14 cellular contexts compared by ENCODE assay signal in genomic region chr22:30268331-30268730, GRCh38. TPM values are rescaled to one million over a fixed set of nuclear protein-coding genes. Genes with fewer than 3 reads are reported as not detected.
DNase-seq lines count a peak whose midpoint lies in the region; ATAC-seq and TF ChIP-seq lines count a peak whose summit lies in the region.
"Had no signal": no experiment of that assay in that cellular context is flagged by ENCODE, and none has a peak within 500 bp of the region (broad histone marks: within the 10 kb centered on the region; RNA-seq: fewer than 3 reads in every experiment).

No MANE protein-coding gene starts in this region.

- H3K9me3 Mint-ChIP-seq in CD14-positive monocyte: peaks cover 0 to 7% (median 0%) of the 10 kb centered on the region in 7 donors
- H3K9me3 Mint-ChIP-seq in CD8-positive, alpha-beta T cell: no peaks in the 10 kb centered on the region
- no peaks in the 10 kb centered on the region for H3K9me3 Mint-ChIP-seq in activated naive CD4-positive, alpha-beta T cell treated with anti-CD3 and anti-CD28 coated beads, Interleukin-2, amount 50 U/mL, for 72 hours
- no peaks in the 10 kb centered on the region for H3K9me3 Mint-ChIP-seq in natural killer cell
- H3K9me3 Mint-ChIP-seq in osteocyte (ENCODE audit: unreplicated experiment): no peaks in the 10 kb centered on the region

- peak overlapping the region; percentile 69 to 94 for H3K4me3 Mint-ChIP-seq in CD14-positive monocyte
- peak overlapping the region; percentile 54 for H3K4me3 Mint-ChIP-seq in CD8-positive, alpha-beta T cell
- peak overlapping the region; percentile 62 for H3K4me3 Mint-ChIP-seq in natural killer cell
- H3K4me3 Mint-ChIP-seq in osteocyte (ENCODE audit: unreplicated experiment): no peak overlapping the region

- DNase-seq in CD14-positive monocyte (ENCODE audit: low spot score) (no peak), natural killer cell (no peak), osteocyte (ENCODE audit: extremely low spot score, unreplicated experiment) (no peak)
- no peak for DNase-seq in CD8-positive, alpha-beta T cell
- no peak for DNase-seq in activated naive CD4-positive, alpha-beta T cell treated with anti-CD3 and anti-CD28 coated beads, Interleukin-2, amount 50 U/mL, for 72 hours (ENCODE audit: low spot score in 2 of 2)
- DNase-seq in stimulated activated CD4-positive, alpha-beta T cell treated with anti-CD3 and anti-CD28 coated beads, Interleukin-15, amount 100 ng/mL, for 24 hours: no peak
- DNase-seq: heart left ventricle, MM.1S, NCI-H187 treated with DMSO at 0.1 percent for 48 hours, testis had no signal

- no peak for TF ChIP-seq CTCF in CD14-positive monocyte (IDR thresholded peaks at IDR 0.05)
- TF ChIP-seq CTCF in CD8-positive, alpha-beta T cell (IDR thresholded peaks at IDR 0.05): no peak
- TF ChIP-seq CTCF in natural killer cell (IDR thresholded peaks at IDR 0.05): no peak
- no peak for TF ChIP-seq CTCF in osteocyte (IDR thresholded peaks at IDR 0.05)

- intact Hi-C loops in CD14-positive monocyte (cut with micrococcal nuclease) (loop anchor here in 1 of 2 donors (5.0 kb wide), 1 partner anchor 56 kb away; no protein-coding TSS in a partner anchor), natural killer cell (cut with micrococcal nuclease) (loop anchor here (5.0 kb wide), 1 partner anchor 1024 kb away; the partner anchor contains the start of gene PIK3IP1)
- intact Hi-C loops in CD8-positive, alpha-beta T cell (cut with DNase I, micrococcal nuclease): loop anchor here in 1 of 2 experiments (10.0 kb wide), 1 partner anchor 326 kb away; the partner anchor contains the start of gene PES1

- no peak for ATAC-seq in CD8-positive, alpha-beta T cell
- no peak for ATAC-seq in activated naive CD4-positive, alpha-beta T cell treated with anti-CD3 and anti-CD28 coated beads, Interleukin-2, amount 50 U/mL, for 72 hours
- no peak for ATAC-seq in natural killer cell
- no peak for ATAC-seq in HG03457 (IDR thresholded peaks at IDR 0.05; ENCODE audit: unreplicated experiment)

- no peak overlapping the region for H3K4me3 ChIP-seq in CD8-positive, alpha-beta T cell (ENCODE audit: low read depth, low read length)
- H3K4me3 ChIP-seq: right lobe of liver, testis had no signal

- no peaks in the 10 kb centered on the region for H3K27me3 ChIP-seq in CD8-positive, alpha-beta T cell (ENCODE audit: insufficient read depth, low read length)
- H3K27me3 ChIP-seq: right lobe of liver, testis had no signal

- no peaks in the 10 kb centered on the region for H3K9me3 ChIP-seq in CD8-positive, alpha-beta T cell (ENCODE audit: low read length)
- H3K9me3 ChIP-seq: heart left ventricle, right lobe of liver, testis had no signal

- peaks cover 31 to 36% of the 10 kb centered on the region in 2 donors for H3K36me3 Mint-ChIP-seq in CD14-positive monocyte
- H3K36me3 Mint-ChIP-seq in CD8-positive, alpha-beta T cell: peaks cover 29% of the 10 kb centered on the region
- peaks cover 19 to 60% of the 10 kb centered on the region in 2 donors for H3K36me3 Mint-ChIP-seq in activated naive CD4-positive, alpha-beta T cell treated with anti-CD3 and anti-CD28 coated beads, Interleukin-2, amount 50 U/mL, for 72 hours
- no peaks in the 10 kb centered on the region for H3K36me3 Mint-ChIP-seq in natural killer cell
- no peaks in the 10 kb centered on the region for H3K36me3 Mint-ChIP-seq in osteocyte (ENCODE audit: unreplicated experiment)

- POLR2A ChIA-PET in CD8-positive, alpha-beta T cell (lab: Charles Lee): no interaction called here

- H3K36me3 ChIP-seq in CD8-positive, alpha-beta T cell (ENCODE audit: insufficient read depth, low read length): no peaks in the 10 kb centered on the region
- H3K36me3 ChIP-seq: heart left ventricle, right lobe of liver had no signal

- H3K27ac Mint-ChIP-seq in CD14-positive monocyte: peak overlapping the region; percentile 96 to 99 (median 99)
- peak overlapping the region; percentile 99 for H3K27ac Mint-ChIP-seq in CD8-positive, alpha-beta T cell
- peak overlapping the region; percentile 78 to 98 for H3K27ac Mint-ChIP-seq in activated naive CD4-positive, alpha-beta T cell treated with anti-CD3 and anti-CD28 coated beads, Interleukin-2, amount 50 U/mL, for 72 hours
- H3K27ac Mint-ChIP-seq in natural killer cell: peak overlapping the region; percentile 97 to 99
- H3K27ac Mint-ChIP-seq in osteocyte (ENCODE audit: unreplicated experiment): no peak overlapping the region

- CTCF ChIA-PET in CD8-positive, alpha-beta T cell (lab: Charles Lee): interaction anchor here (0.6 to 1.1 kb wide), 3 partner anchors 119 to 162 kb away, joined by 3 read pairs; partner anchors contain the start of gene RNF215

- peak overlapping the region; percentile 94 for H3K27ac ChIP-seq in CD8-positive, alpha-beta T cell (ENCODE audit: low read depth, low read length)
- H3K27ac ChIP-seq: testis had no signal

- H3K4me1 Mint-ChIP-seq in CD14-positive monocyte (peaks cover 88% of the 10 kb centered on the region), natural killer cell (peaks cover 31 to 57% of the 10 kb centered on the region in 2 donors), osteocyte (ENCODE audit: unreplicated experiment) (peaks cover under 1% of the 10 kb centered on the region)
- peaks cover 33% of the 10 kb centered on the region for H3K4me1 Mint-ChIP-seq in CD8-positive, alpha-beta T cell (ENCODE audit: low read depth)

- H3K27me3 Mint-ChIP-seq in CD14-positive monocyte (ENCODE audit: low read depth in 3 of 3) (peaks cover 7 to 25% (median 13%) of the 10 kb centered on the region in 3 donors), natural killer cell (ENCODE audit: low read depth in 2 of 2) (no peaks in the 10 kb centered on the region), osteocyte (ENCODE audit: unreplicated experiment) (no peaks in the 10 kb centered on the region)
- no peaks in the 10 kb centered on the region for H3K27me3 Mint-ChIP-seq in CD8-positive, alpha-beta T cell (ENCODE audit: low read depth)

- peaks cover 26% of the 10 kb centered on the region for H3K4me1 ChIP-seq in CD8-positive, alpha-beta T cell (ENCODE audit: insufficient read depth, low read length)
- H3K4me1 ChIP-seq: right lobe of liver, testis had no signal

RNA-seq across cellular contexts. Expression of gene OSM, which starts 1.7 kb away (rescaled TPM):
- 100 to 1,000 TPM in 1 of 2 donors, 10 to 100 TPM in 1; 48.0 to 146 TPM for polyA plus RNA-seq in CD14-positive monocyte
- 10 to 100 TPM; 26.1 to 26.5 TPM for total RNA-seq in CD8-positive, alpha-beta T cell
- 10 to 100 TPM; 16.1 to 40.4 TPM for total RNA-seq in activated naive CD4-positive, alpha-beta T cell treated with anti-CD3 and anti-CD28 coated beads, Interleukin-2, amount 50 U/mL, for 72 hours
- 100 to 1,000 TPM in 1 of 3 donors, 10 to 100 TPM in 2; 17.4 to 142 (median 18.1) TPM for total RNA-seq in natural killer cell
- total RNA-seq in osteocyte: not detected in 2 replicates
- total RNA-seq: bronchial epithelial cell had no signal
- polyA plus RNA-seq: BJ had no signal

RNA-seq across cellular contexts. Expression of gene CASTOR1, which starts 21.0 kb away (rescaled TPM):
- 1 to 10 TPM; 6.4 to 6.5 TPM for polyA plus RNA-seq in CD14-positive monocyte
- 10 to 100 TPM; 17.2 to 21.9 TPM for total RNA-seq in CD8-positive, alpha-beta T cell
- 1 to 10 TPM; 6.3 to 7.5 TPM for total RNA-seq in activated naive CD4-positive, alpha-beta T cell treated with anti-CD3 and anti-CD28 coated beads, Interleukin-2, amount 50 U/mL, for 72 hours
- 10 to 100 TPM in 1 of 3 donors, 1 to 10 TPM in 2; 7.0 to 11.9 (median 8.8) TPM for total RNA-seq in natural killer cell
- 11.8 and 12.2 TPM in 2 replicates for total RNA-seq in osteocyte

RNA-seq across cellular contexts. Expression of gene LIF, which starts 21.8 kb away (rescaled TPM):
- not detected for polyA plus RNA-seq in CD14-positive monocyte
- total RNA-seq in CD8-positive, alpha-beta T cell: under 1 TPM; 0.30 to 0.42 TPM
- 100 to 1,000 TPM in 1 of 2 donors, 10 to 100 TPM in 1; 68.9 to 522 TPM for total RNA-seq in activated naive CD4-positive, alpha-beta T cell treated with anti-CD3 and anti-CD28 coated beads, Interleukin-2, amount 50 U/mL, for 72 hours
- total RNA-seq in natural killer cell (1 to 10 TPM; 2.0 to 2.7 (median 2.6) TPM), osteocyte (13.7 and 15.5 TPM in 2 replicates)

RNA-seq across cellular contexts. Expression of gene TBC1D10A, which starts 58.4 kb away (rescaled TPM):
- 10 to 100 TPM; 13.4 to 21.8 TPM for polyA plus RNA-seq in CD14-positive monocyte
- 10 to 100 TPM; 77.5 to 87.3 TPM for total RNA-seq in CD8-positive, alpha-beta T cell
- total RNA-seq in activated naive CD4-positive, alpha-beta T cell treated with anti-CD3 and anti-CD28 coated beads, Interleukin-2, amount 50 U/mL, for 72 hours: 10 to 100 TPM; 27.2 to 36.9 TPM
- total RNA-seq in natural killer cell: 10 to 100 TPM; 38.9 to 48.0 (median 47.9) TPM
- total RNA-seq in osteocyte: 12.6 and 14.1 TPM in 2 replicates

Comparison
In these comparisons a context has a peak if more than half of its experiments do, and no peak if none do; other contexts are left out.
1. RNA of gene OSM, which starts 1.7 kb away (total RNA-seq): 16.1 to 40.4 TPM in activated naive CD4-positive, alpha-beta T cell treated with anti-CD3 and anti-CD28 coated beads, Interleukin-2, amount 50 U/mL, for 72 hours, 26.1 to 26.5 TPM in CD8-positive, alpha-beta T cell and 17.4 to 142 TPM in natural killer cell; not detected in osteocyte; every median in the first group is over 10 times any median in the second.